Comparison of ENCODE assay signal across 22 cellular contexts in the genomic region with DNA sequence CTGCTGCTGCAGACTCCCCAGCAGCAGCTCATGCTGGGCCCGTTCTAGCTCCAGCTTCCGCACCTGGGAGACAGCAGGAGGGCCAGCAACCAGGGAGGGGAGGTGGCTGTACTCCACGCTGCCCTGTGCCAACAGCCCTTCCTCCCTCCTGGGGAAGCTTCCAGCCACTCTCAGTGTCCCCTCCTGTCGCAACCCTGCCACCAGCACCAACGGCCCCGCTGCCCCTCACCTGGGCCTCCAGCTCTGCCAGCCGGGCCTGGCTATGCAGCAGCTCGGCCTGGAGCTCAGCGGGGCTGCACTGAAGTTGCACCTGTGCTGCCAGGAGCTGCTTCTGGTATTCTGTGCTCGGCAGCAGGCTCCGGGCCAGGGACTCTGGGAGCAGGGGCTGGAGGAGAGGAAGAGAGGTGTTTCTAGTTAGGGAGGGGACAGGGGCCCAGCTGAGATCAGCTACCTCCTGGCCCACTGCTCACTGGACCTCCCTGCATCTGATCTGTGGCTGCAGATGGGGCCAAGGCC. TPM values are rescaled to one million over a fixed set of nuclear protein-coding genes. Genes with fewer than 3 reads are reported as not detected.
DNase-seq lines count a peak whose midpoint lies in the region; ATAC-seq and TF ChIP-seq lines count a peak whose summit lies in the region.
"Had no signal": no experiment of that assay in that cellular context is flagged by ENCODE, and none has a peak within 500 bp of the region (broad histone marks: within the 10 kb centered on the region; RNA-seq: fewer than 3 reads in every experiment).

No MANE protein-coding gene starts in this region.

- DNase-seq in left ventricle myocardium superior (peak; percentile 33), left cardiac atrium (no peak), NCI-H2081 (lab: John Stamatoyannopoulos, UW) (peak; percentile 89 to 94), RWPE1 (ENCODE audit: low spot score) (no peak), thyroid gland (peak; percentile 69 to 76), NCI-H446 treated with DMSO at 0.1 percent for 48 hours (lab: John Stamatoyannopoulos, UW) (no peak), superior temporal gyrus (ENCODE audit: extremely low spot score) (no peak)
- DNase-seq: BE2C; CD4-positive, CD25-positive, alpha-beta regulatory T cell; DMS79; H9; HFFc6; Karpas-422; MV-4-11; NCI-H187 treated with DMSO at 0.1 percent for 48 hours; NCI-H748 treated with DMSO at 0.1 percent for 48 hours; Peyer's patch; T-helper 1 cell had no signal

- H3K9me3 ChIP-seq in thyroid gland, result no peaks in the 10 kb centered on the region
- H3K9me3 ChIP-seq: A549, BE2C, Peyer's patch, SJSA1 had no signal

- no peak for TF ChIP-seq POLR2A in thyroid gland (IDR thresholded peaks at IDR 0.05)

- POLR2A ChIA-PET in RWPE1 (lab: Yijun Ruan, JAX; ENCODE audit: low non-redundant PET), result no interaction called here

- H3K36me3 ChIP-seq in thyroid gland, result peaks cover 0 to 8% of the 10 kb centered on the region in 2 donors
- H3K36me3 ChIP-seq: BE2C, Peyer's patch, SJSA1 had no signal

- no peak overlapping the region for H3K4me3 ChIP-seq in thyroid gland (replicated peaks in 1 of 3)
- H3K4me3 ChIP-seq: A549, GM12878, Peyer's patch, SJSA1 had no signal

- H3K27ac ChIP-seq in RWPE1 (peak overlapping the region; percentile 18), thyroid gland (peak overlapping the region in 2 of 3 donors; percentile 47 to 52)
- H3K27ac ChIP-seq: A549, Peyer's patch, SJSA1 had no signal

- H3K4me1 ChIP-seq in thyroid gland, result peaks cover 32 to 45% of the 10 kb centered on the region in 2 donors
- H3K4me1 ChIP-seq: A549, BE2C, SJSA1 had no signal

- H3K27me3 ChIP-seq in thyroid gland, result no peaks in the 10 kb centered on the region
- H3K27me3 ChIP-seq: BE2C, Peyer's patch, SJSA1 had no signal

- ATAC-seq in left ventricle myocardium superior (no peak), left cardiac atrium (no peak), GM19395 (IDR thresholded peaks at IDR 0.05; ENCODE audit: unreplicated experiment) (no peak)
- ATAC-seq: GM12878 had no signal

- CTCF ChIA-PET in RWPE1 (lab: Yijun Ruan, JAX), result interaction anchor here (0.9 to 1.4 kb wide), 3 partner anchors 21 to 133 kb away, joined by 3 to 4 read pairs (median 3); a partner anchor contains a TSS

- WGBS in thyroid gland, 2 donors, result 48 to 79% methylated on average over 5 to 9 of the region's 11 CpGs

- TF ChIP-seq CTCF in RWPE1 (conservative IDR thresholded peaks at IDR 0.05; ENCODE audit: low read depth) (no peak), thyroid gland (IDR thresholded peaks at IDR 0.05) (no peak)

- intact Hi-C loops in left ventricle myocardium superior (cut with micrococcal nuclease), result no loop called here
- intact Hi-C loops in left cardiac atrium (cut with DNase I), result no loop called here
- intact Hi-C loops in thyroid gland (cut with DNase I), result no loop called here

RNA-seq across cellular contexts. Expression of a gene that starts 15.4 kb away (rescaled TPM):
- total RNA-seq in left ventricle myocardium superior, result 124 TPM
- 10 to 100 TPM; 73.7 to 83.4 TPM for total RNA-seq in left cardiac atrium
- total RNA-seq in thyroid gland, result 10 to 100 TPM; 34.8 to 60.6 (median 50.3) TPM

RNA-seq across cellular contexts. Expression of a gene that starts 20.7 kb away (rescaled TPM):
- total RNA-seq in left ventricle myocardium superior, result 4.2 TPM
- total RNA-seq in left cardiac atrium, result 1 to 10 TPM; 3.0 to 4.7 TPM
- 10 to 100 TPM; 41.7 to 49.7 (median 43.4) TPM for total RNA-seq in thyroid gland

RNA-seq across cellular contexts. Expression of a gene that starts 23.4 kb away (rescaled TPM):
- total RNA-seq in left ventricle myocardium superior (11.4 TPM), left cardiac atrium (1 to 10 TPM; 8.4 to 9.9 TPM), thyroid gland (10 to 100 TPM; 23.0 to 39.4 (median 31.8) TPM)

RNA-seq across cellular contexts. Expression of a gene that starts 41.7 kb away (rescaled TPM):
- 24.4 TPM for total RNA-seq in left ventricle myocardium superior
- 10 to 100 TPM; 22.9 to 25.3 TPM for total RNA-seq in left cardiac atrium
- total RNA-seq in thyroid gland, result 10 to 100 TPM; 14.7 to 27.8 (median 19.7) TPM

RNA-seq across cellular contexts. Expression of a gene that starts 58.9 kb away (rescaled TPM):
- 101 TPM for total RNA-seq in left ventricle myocardium superior
- total RNA-seq in left cardiac atrium, result 10 to 100 TPM; 57.8 to 62.0 TPM
- 100 to 1,000 TPM in 1 of 4 donors, 10 to 100 TPM in 3; 59.6 to 102 (median 75.5) TPM for total RNA-seq in thyroid gland

Comparison
In these comparisons a context has a peak if more than half of its experiments do, and no peak if none do; other contexts are left out.
1. DNase-seq: peak in left ventricle myocardium superior (single experiment), NCI-H2081 (2 of 2) and thyroid gland (2 of 2); none in left cardiac atrium (single experiment), RWPE1 (single experiment), NCI-H446 treated with DMSO at 0.1 percent for 48 hours (single experiment) and superior temporal gyrus (single experiment).